8 cellular contexts compared by ENCODE assay signal in genomic region chr19:6392219-6393073, GRCh38. TPM values are rescaled to one million over a fixed set of nuclear protein-coding genes. Genes with fewer than 3 reads are reported as not detected.
DNase-seq lines count a peak whose midpoint lies in the region; ATAC-seq, FAIRE-seq and TF ChIP-seq lines count a peak whose summit lies in the region.

No MANE protein-coding gene starts in this region.

- H3K4me3 ChIP-seq in heart left ventricle (peak overlapping the region; percentile 60 to 99 (median 81)), kidney (ENCODE audit: low read length in 2 of 2) (peak overlapping the region; percentile 95 to 97), tibial nerve (peak overlapping the region; percentile 64 to 77 (median 70))

- no peak for TF ChIP-seq EP300 in tibial nerve (IDR thresholded peaks at IDR 0.05)

- 7 to 10% (median 8%) methylated on average over 28 to 30 of the region's 30 CpGs for WGBS in heart left ventricle, 4 donors
- 10 to 11% methylated on average over 16 to 22 of the region's 30 CpGs for WGBS in tibial nerve, 2 donors

- H3K9me3 ChIP-seq in heart left ventricle (no peaks in the 10 kb centered on the region), kidney (ENCODE audit: control insufficient read depth in 1 of 2, low read length in 2 of 2) (no peaks in the 10 kb centered on the region), tibial nerve (no peaks in the 10 kb centered on the region)

- H3K27ac ChIP-seq in heart left ventricle (peak overlapping the region; percentile 87 to 98 (median 94)), kidney (ENCODE audit: low read depth in 2 of 2, low read length in 2 of 2) (peak overlapping the region; percentile 96 to 97), tibial nerve (peak overlapping the region; percentile 94 to 99 (median 97))

- peaks cover 22% of the 10 kb centered on the region for H3K4me1 Mint-ChIP-seq in activated T-helper 2 cell treated with anti-CD3 and anti-CD28 coated beads, Interferon-gamma antibody, Interleukin-2, Interleukin-4, amounts not matched to agents 10 μg/mL and 5 μg/mL and 100 μg/mL, durations not matched to agents 14 hours and 24 hours and 36 hours (ENCODE audit: low read depth)

- H3K9me3 Mint-ChIP-seq in activated T-helper 2 cell treated with anti-CD3 and anti-CD28 coated beads, Interferon-gamma antibody, Interleukin-2, Interleukin-4, amounts not matched to agents 10 μg/mL and 5 μg/mL and 100 μg/mL, durations not matched to agents 14 hours and 24 hours and 36 hours, result no peaks in the 10 kb centered on the region

- intact Hi-C loops in heart left ventricle (cut with DNase I) (loop anchor here in 6 of 10 donors (1.0 to 5.0 kb wide), 6 partner anchors 19 to 1925 kb away; partner anchors contain the start of genes ALKBH7 (in 2 of the 6), CLPP (in 1 of the 6) and KHSRP (in 1 of the 6)), Right ventricle myocardium superior (cut with DNase I) (loop anchor here (5.0 kb wide), 1 partner anchor 65 kb away; the partner anchor contains the start of gene SLC25A23), kidney (cut with DNase I) (no loop called here)
- intact Hi-C loops in activated T-helper 2 cell treated with anti-CD3 and anti-CD28 coated beads, Interferon-gamma antibody, Interleukin-2, Interleukin-4, amounts not matched to agents 10 μg/mL and 5 μg/mL and 100 μg/mL, durations not matched to agents 14 hours and 24 hours and 36 hours (cut with micrococcal nuclease), result loop anchor here (1.0 kb wide), 2 partner anchors 19 to 33 kb away; no protein-coding TSS in a partner anchor

- H3K27me3 Mint-ChIP-seq in activated T-helper 2 cell treated with anti-CD3 and anti-CD28 coated beads, Interferon-gamma antibody, Interleukin-2, Interleukin-4, amounts not matched to agents 10 μg/mL and 5 μg/mL and 100 μg/mL, durations not matched to agents 14 hours and 24 hours and 36 hours (ENCODE audit: low read depth), result no peaks in the 10 kb centered on the region

- H3K4me3 Mint-ChIP-seq in activated T-helper 2 cell treated with anti-CD3 and anti-CD28 coated beads, Interferon-gamma antibody, Interleukin-2, Interleukin-4, amounts not matched to agents 10 μg/mL and 5 μg/mL and 100 μg/mL, durations not matched to agents 14 hours and 24 hours and 36 hours (ENCODE audit: low read depth), result peak overlapping the region; percentile 88

- TF ChIP-seq CTCF in heart left ventricle (IDR thresholded peaks at IDR 0.05) (no peak), kidney (IDR thresholded peaks at IDR 0.05; ENCODE audit: borderline replicate concordance, extremely low read depth, insufficient read depth) (no peak), tibial nerve (IDR thresholded peaks at IDR 0.05) (no peak)

- ATAC-seq in heart left ventricle (peak in 1 of 4 donors; percentile 5), Right ventricle myocardium superior (ENCODE audit: poor library complexity) (no peak), HG02642 (IDR thresholded peaks at IDR 0.05; ENCODE audit: poor library complexity, unreplicated experiment) (no peak)

- H3K36me3 Mint-ChIP-seq in activated T-helper 2 cell treated with anti-CD3 and anti-CD28 coated beads, Interferon-gamma antibody, Interleukin-2, Interleukin-4, amounts not matched to agents 10 μg/mL and 5 μg/mL and 100 μg/mL, durations not matched to agents 14 hours and 24 hours and 36 hours (ENCODE audit: low read depth), result peaks cover 27% of the 10 kb centered on the region

- H3K27ac Mint-ChIP-seq in activated T-helper 2 cell treated with anti-CD3 and anti-CD28 coated beads, Interferon-gamma antibody, Interleukin-2, Interleukin-4, amounts not matched to agents 10 μg/mL and 5 μg/mL and 100 μg/mL, durations not matched to agents 14 hours and 24 hours and 36 hours, result peak overlapping the region; percentile 95

- H3K4me1 ChIP-seq in heart left ventricle (peaks cover 0 to 17% (median 10%) of the 10 kb centered on the region in 12 donors), kidney (ENCODE audit: control insufficient read depth in 1 of 2, insufficient read depth in 1 of 2, low read depth in 1 of 2, low read length in 2 of 2) (peaks cover 14 to 16% of the 10 kb centered on the region in 2 donors), tibial nerve (peaks cover 0 to 24% (median 12%) of the 10 kb centered on the region in 4 donors)

- peak overlapping the region; percentile 80 to 96 for H3K9ac ChIP-seq in kidney (ENCODE audit: low read length in 2 of 2)

- TF ChIP-seq POLR2A in heart left ventricle (IDR thresholded peaks at IDR 0.05) (no peak), tibial nerve (IDR thresholded peaks at IDR 0.05) (no peak)

- H3K36me3 ChIP-seq in heart left ventricle (peaks cover 0 to 44% (median 36%) of the 10 kb centered on the region in 9 donors), kidney (ENCODE audit: control insufficient read depth in 1 of 2, insufficient read depth in 2 of 2, low read length in 2 of 2) (peaks cover 10 to 24% of the 10 kb centered on the region in 2 donors), tibial nerve (peaks cover 7 to 43% (median 14%) of the 10 kb centered on the region in 3 donors)

- no peak for FAIRE-seq in kidney (lab: Jason Lieb, UNC)

- H3K27me3 ChIP-seq in heart left ventricle (no peaks in the 10 kb centered on the region), tibial nerve (no peaks in the 10 kb centered on the region)

- DNase-seq in heart left ventricle, result no peak
- no peak for DNase-seq in Right ventricle myocardium superior
- DNase-seq in activated T-helper 2 cell treated with anti-CD3 and anti-CD28 coated beads, Interferon-gamma antibody, Interleukin-2, Interleukin-4, amounts not matched to agents 10 μg/mL and 5 μg/mL and 100 μg/mL, durations not matched to agents 14 hours and 24 hours and 36 hours (ENCODE audit: low spot score), result no peak
- DNase-seq in kidney, result no peak
- no peak for DNase-seq in tibial nerve (ENCODE audit: low spot score in 2 of 2)
- no peak for DNase-seq in COLO668 (lab: John Stamatoyannopoulos, UW; ENCODE audit: unreplicated experiment)
- no peak for DNase-seq in inferior parietal cortex (ENCODE audit: extremely low spot score)

RNA-seq across cellular contexts. Expression of gene GTF2F1, which starts 0.5 kb away (rescaled TPM):
- total RNA-seq in heart left ventricle, result 10 to 100 TPM; 20.8 to 41.8 (median 29.8) TPM
- polyA plus RNA-seq in heart left ventricle, result 10 to 100 TPM; 26.9 to 58.2 TPM
- 30.5 TPM for total RNA-seq in Right ventricle myocardium superior
- total RNA-seq in activated T-helper 2 cell treated with anti-CD3 and anti-CD28 coated beads, Interferon-gamma antibody, Interleukin-2, Interleukin-4, amounts not matched to agents 10 μg/mL and 5 μg/mL and 100 μg/mL, durations not matched to agents 14 hours and 24 hours and 36 hours, result 59.6 and 60.1 TPM in 2 replicates
- 61.7 TPM for total RNA-seq in kidney
- polyA plus RNA-seq in kidney (ENCODE audit: insufficient read depth, low read depth, low replicate concordance), result 44.1 TPM
- 10 to 100 TPM; 29.5 to 50.9 (median 45.1) TPM for total RNA-seq in tibial nerve

RNA-seq across cellular contexts. Expression of gene PSPN, which starts 16.7 kb away (rescaled TPM):
- total RNA-seq in heart left ventricle (1 to 10 TPM in 2 of 9 donors, under 1 TPM in 7; 0.24 to 1.3 (median 0.86) TPM), Right ventricle myocardium superior (0.75 TPM), kidney (2.0 TPM), tibial nerve (1 to 10 TPM in 3 of 4 donors, under 1 TPM in 1; under 0.01 to 4.3 (median 2.5) TPM)
- polyA plus RNA-seq in heart left ventricle (1 to 10 TPM in 1 of 2 donors, under 1 TPM in 1; 0.53 to 1.4 TPM), kidney (ENCODE audit: insufficient read depth, low read depth, low replicate concordance) (1.9 TPM)
- total RNA-seq in activated T-helper 2 cell treated with anti-CD3 and anti-CD28 coated beads, Interferon-gamma antibody, Interleukin-2, Interleukin-4, amounts not matched to agents 10 μg/mL and 5 μg/mL and 100 μg/mL, durations not matched to agents 14 hours and 24 hours and 36 hours, result 1.6 and 1.9 TPM in 2 replicates

RNA-seq across cellular contexts. Expression of gene ALKBH7, which starts 19.9 kb away (rescaled TPM):
- total RNA-seq in heart left ventricle, result 100 to 1,000 TPM in 8 of 9 donors, 10 to 100 TPM in 1; 92.4 to 214 (median 148) TPM
- 100 to 1,000 TPM; 123 to 139 TPM for polyA plus RNA-seq in heart left ventricle
- total RNA-seq in Right ventricle myocardium superior, result 134 TPM
- 33.0 and 35.9 TPM in 2 replicates for total RNA-seq in activated T-helper 2 cell treated with anti-CD3 and anti-CD28 coated beads, Interferon-gamma antibody, Interleukin-2, Interleukin-4, amounts not matched to agents 10 μg/mL and 5 μg/mL and 100 μg/mL, durations not matched to agents 14 hours and 24 hours and 36 hours
- total RNA-seq in kidney, result 70.3 TPM
- polyA plus RNA-seq in kidney (ENCODE audit: insufficient read depth, low read depth, low replicate concordance), result 175 TPM
- 10 to 100 TPM; 54.0 to 77.6 (median 70.4) TPM for total RNA-seq in tibial nerve

RNA-seq across cellular contexts. Expression of gene CLPP, which starts 31.1 kb away (rescaled TPM):
- 100 to 1,000 TPM in 2 of 9 donors, 10 to 100 TPM in 7; 57.7 to 147 (median 73.0) TPM for total RNA-seq in heart left ventricle
- 100 to 1,000 TPM in 1 of 2 donors, 10 to 100 TPM in 1; 66.7 to 127 TPM for polyA plus RNA-seq in heart left ventricle
- 79.7 TPM for total RNA-seq in Right ventricle myocardium superior
- total RNA-seq in activated T-helper 2 cell treated with anti-CD3 and anti-CD28 coated beads, Interferon-gamma antibody, Interleukin-2, Interleukin-4, amounts not matched to agents 10 μg/mL and 5 μg/mL and 100 μg/mL, durations not matched to agents 14 hours and 24 hours and 36 hours, result 175 and 183 TPM in 2 replicates
- total RNA-seq in kidney, result 63.7 TPM
- 104 TPM for polyA plus RNA-seq in kidney (ENCODE audit: insufficient read depth, low read depth, low replicate concordance)
- total RNA-seq in tibial nerve, result 10 to 100 TPM; 46.1 to 87.2 (median 67.8) TPM

RNA-seq across cellular contexts. Expression of gene KHSRP, which starts 32.2 kb away (rescaled TPM):
- 100 to 1,000 TPM in 2 of 9 donors, 10 to 100 TPM in 7; 58.2 to 122 (median 89.3) TPM for total RNA-seq in heart left ventricle
- 100 to 1,000 TPM in 1 of 2 donors, 10 to 100 TPM in 1; 53.9 to 118 TPM for polyA plus RNA-seq in heart left ventricle
- 80.8 TPM for total RNA-seq in Right ventricle myocardium superior
- total RNA-seq in activated T-helper 2 cell treated with anti-CD3 and anti-CD28 coated beads, Interferon-gamma antibody, Interleukin-2, Interleukin-4, amounts not matched to agents 10 μg/mL and 5 μg/mL and 100 μg/mL, durations not matched to agents 14 hours and 24 hours and 36 hours, result 405 and 413 TPM in 2 replicates
- total RNA-seq in kidney, result 175 TPM
- 52.9 TPM for polyA plus RNA-seq in kidney (ENCODE audit: insufficient read depth, low read depth, low replicate concordance)
- 100 to 1,000 TPM in 3 of 4 donors, 10 to 100 TPM in 1; 79.5 to 147 (median 119) TPM for total RNA-seq in tibial nerve
